In the genomic region with DNA sequence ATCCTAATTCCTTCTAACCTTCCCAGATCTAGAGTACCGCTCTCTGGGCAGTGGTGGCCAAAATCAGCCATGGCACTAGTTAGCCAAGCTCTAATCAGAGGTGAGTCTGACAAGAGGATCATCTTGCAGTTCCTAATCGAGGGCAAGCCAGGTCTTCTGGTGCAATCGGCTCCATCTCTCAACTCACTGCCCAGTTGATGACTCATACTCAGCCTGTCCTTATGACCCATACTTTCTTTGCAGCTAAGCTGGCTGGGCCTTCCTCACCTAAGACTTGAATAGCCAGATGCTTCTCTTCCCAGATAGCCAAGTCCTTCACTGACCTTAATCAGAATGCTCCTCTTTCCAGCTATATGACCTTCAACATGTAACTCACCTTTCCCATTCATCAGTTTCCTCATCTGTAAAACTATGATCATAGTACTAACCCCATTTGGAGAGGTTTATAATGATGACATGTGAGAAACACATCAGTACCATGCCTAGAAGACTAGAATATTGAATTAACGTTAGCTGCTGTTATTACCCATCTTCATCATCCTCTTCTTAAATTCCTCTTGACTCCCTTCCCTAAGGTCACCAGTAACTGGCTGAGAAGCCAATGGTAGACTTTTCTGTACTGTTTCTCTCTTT, we compare ENCODE assay signal across 8 cellular contexts. TPM values are rescaled to one million over a fixed set of nuclear protein-coding genes. Genes with fewer than 3 reads are reported as not detected.
DNase-seq lines count a peak whose midpoint lies in the region; ATAC-seq lines count a peak whose summit lies in the region.

No MANE protein-coding gene starts in this region.

- peak; percentile 48 for DNase-seq in Caki2 (ENCODE audit: low read depth)
- peak; percentile 42 for DNase-seq in NCI-H2196 (lab: John Stamatoyannopoulos, UW; ENCODE audit: unreplicated experiment)
- DNase-seq in dedifferentiated amniotic fluid mesenchymal stem cell (ENCODE audit: extremely low spot score): peak; percentile 22
- DNase-seq in myocyte (ENCODE audit: low read depth): peak; percentile 53
- DNase-seq in SIG-M5 (lab: John Stamatoyannopoulos, UW): no peak
- DNase-seq in activated CD4-positive, CD25-positive, alpha-beta regulatory T cell (lab: John Stamatoyannopoulos, UW): no peak
- DNase-seq in NCI-H2081 treated with DMSO at 0.1 percent for 48 hours (lab: John Stamatoyannopoulos, UW): no peak

- in situ Hi-C loops in Caki2 (cut with HindIII; ENCODE audit: low pct_unique_long_range_greater_than_20kb, low sequenced_read_pairs): no loop called here

- no peak for ATAC-seq in HG03342 (IDR thresholded peaks at IDR 0.05; ENCODE audit: unreplicated experiment)

RNA-seq across cellular contexts. Expression of a gene that starts 57.1 kb away (rescaled TPM):
- total RNA-seq in Caki2 (2014; rRNA removed; shearing (Covaris generic); ENCODE audit: low replicate concordance): 50.5 and 57.7 TPM in 2 replicates
- total RNA-seq in myocyte: 66.9 and 97.1 TPM in 2 replicates
- 27.4 TPM for polyA plus RNA-seq in myocyte (2012)

Comparison
In these comparisons a context has a peak if more than half of its experiments do, and no peak if none do; other contexts are left out.
1. DNase-seq: peak in Caki2 (single experiment), NCI-H2196 (single experiment), dedifferentiated amniotic fluid mesenchymal stem cell (single experiment) and myocyte (single experiment); none in SIG-M5 (single experiment), activated CD4-positive, CD25-positive, alpha-beta regulatory T cell (0 of 4) and NCI-H2081 treated with DMSO at 0.1 percent for 48 hours (single experiment).